ENCODE assay signal across 1 cellular context in genomic region chr16:14897006-14897664, GRCh38.
TF ChIP-seq lines count a peak whose summit lies in the region.

No MANE protein-coding gene starts in this region.

TF ChIP-seq in HepG2, 621 proteins besides CTCF, POLR2A, EP300 and RAD21:
- TF ChIP-seq STAG1 (CRISPR knock-in tag; IDR thresholded peaks at IDR 0.05) = peak; percentile 18; the same call in 1 of the 2 replicates
